ENCODE assay signal across 8 cellular contexts in the genomic region with DNA sequence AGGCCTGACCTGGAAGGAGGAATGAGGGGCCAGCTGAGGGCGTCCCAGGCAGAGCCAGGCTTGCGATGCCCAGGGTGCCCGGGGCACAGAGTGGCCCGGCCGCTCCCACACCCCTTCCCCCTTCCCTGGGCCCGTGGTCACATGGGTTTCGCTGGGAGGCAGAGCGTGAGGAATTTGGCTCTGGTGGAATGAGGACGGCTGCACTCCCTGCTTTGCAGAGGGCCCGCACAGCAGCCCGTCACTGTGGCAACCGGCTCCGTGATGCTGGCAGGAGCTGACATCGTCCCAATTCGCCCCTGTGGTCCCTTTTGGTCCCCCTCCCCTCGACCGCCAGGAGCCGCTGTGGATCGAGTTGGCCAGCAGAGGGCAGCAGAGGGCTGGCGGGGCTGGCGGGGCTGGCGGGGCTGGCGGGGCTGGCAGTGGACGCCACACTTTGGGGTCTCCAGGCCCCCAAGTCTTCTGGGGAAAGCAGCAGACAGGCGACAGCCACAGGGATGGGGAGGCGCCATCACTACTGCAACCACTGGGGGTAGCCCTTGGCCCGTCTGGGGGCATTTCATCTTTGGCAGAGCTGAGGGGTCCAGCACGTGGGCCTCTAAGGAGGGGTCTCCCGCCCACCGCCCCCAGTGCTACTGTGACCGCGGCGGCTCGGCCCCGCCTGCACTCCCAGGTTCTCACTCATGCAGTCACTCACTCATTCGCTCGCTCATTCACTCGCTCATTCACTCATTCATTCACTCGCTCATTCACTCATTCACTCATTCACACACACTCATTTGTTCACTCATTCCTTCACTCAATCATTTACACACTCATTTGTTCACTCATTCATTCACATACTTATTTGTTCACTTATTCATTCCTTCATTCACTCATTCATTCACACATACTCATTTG. TPM values are rescaled to one million over a fixed set of nuclear protein-coding genes. Genes with fewer than 3 reads are reported as not detected.
DNase-seq lines count a peak whose midpoint lies in the region; ATAC-seq, FAIRE-seq and TF ChIP-seq lines count a peak whose summit lies in the region.

No MANE protein-coding gene starts in this region.

- H3K27me3 ChIP-seq in KMS-11 (ENCODE audit: insufficient read depth, low read depth): peaks cover 96% of the 10 kb centered on the region
- H3K27me3 ChIP-seq in dorsolateral prefrontal cortex: peaks cover 0 to 22% (median 3%) of the 10 kb centered on the region in 45 donors
- peaks cover 67% of the 10 kb centered on the region for H3K27me3 ChIP-seq in suprapubic skin

- TF ChIP-seq CTCF in D721Med (IDR thresholded peaks at IDR 0.05; ENCODE audit: insufficient read depth, missing control alignments): peak; percentile 55
- TF ChIP-seq CTCF in KMS-11 (conservative IDR thresholded peaks at IDR 0.05; ENCODE audit: low read depth, low read length): peak; percentile 90
- peak; percentile 70 for TF ChIP-seq CTCF in WI38 (IDR thresholded peaks at IDR 0.05; ENCODE audit: low read depth, low read length)
- peak; percentile 73 to 97 (median 91) for TF ChIP-seq CTCF in dorsolateral prefrontal cortex (IDR thresholded peaks at IDR 0.05 in 54 of 56, conservative IDR thresholded peaks at IDR 0.05 in 2 of 56; ENCODE audit: low read depth in 1 of 56, partially characterized antibody in 56 of 56)
- TF ChIP-seq CTCF in suprapubic skin (IDR thresholded peaks at IDR 0.05): peak; percentile 46 to 83

- 13% methylated on average over 25 of the region's 39 CpGs for WGBS in suprapubic skin

- H3K36me3 ChIP-seq in KMS-11 (ENCODE audit: insufficient read depth) (no peaks in the 10 kb centered on the region), suprapubic skin (no peaks in the 10 kb centered on the region)

- DNase-seq in D721Med (ENCODE audit: insufficient read length, low spot score) (peak; percentile 45), dorsolateral prefrontal cortex (peak in 6 of 10 donors; percentile 26 to 65 (median 49)), memory B cell (ENCODE audit: low spot score in 2 of 2) (peak in 1 of 2 donors; percentile 28), suprapubic skin (ENCODE audit: low spot score in 2 of 2) (peak; percentile 60 to 75), kidney tubule cell (ENCODE audit: low spot score) (no peak)

- TF ChIP-seq EP300 in suprapubic skin (IDR thresholded peaks at IDR 0.05): no peak

- H3K27me3 Mint-ChIP-seq in memory B cell: peaks cover 11% of the 10 kb centered on the region

- ATAC-seq in memory B cell (ENCODE audit: low read depth) (peak; percentile 74), HG03342 (IDR thresholded peaks at IDR 0.05; ENCODE audit: unreplicated experiment) (no peak)

- H3K27ac Mint-ChIP-seq in memory B cell: no peak overlapping the region

- no peaks in the 10 kb centered on the region for H3K9me3 Mint-ChIP-seq in memory B cell

- no peak for FAIRE-seq in D721Med (lab: Jason Lieb, UNC)

- no peaks in the 10 kb centered on the region for H3K4me1 ChIP-seq in KMS-11 (ENCODE audit: low read depth, poor library complexity, severe bottlenecking)
- no peaks in the 10 kb centered on the region for H3K4me1 ChIP-seq in suprapubic skin

- no peak overlapping the region for H3K27ac ChIP-seq in KMS-11
- peak overlapping the region in 10 of 59 donors; percentile 15 to 71 (median 33) for H3K27ac ChIP-seq in dorsolateral prefrontal cortex
- H3K27ac ChIP-seq in suprapubic skin: no peak overlapping the region

- no peak overlapping the region for H3K4me3 Mint-ChIP-seq in memory B cell

- no peaks in the 10 kb centered on the region for H3K9me3 ChIP-seq in suprapubic skin

- no peak overlapping the region for H2AFZ ChIP-seq in KMS-11 (ENCODE audit: low read depth)

- H3K79me2 ChIP-seq in KMS-11 (ENCODE audit: insufficient read depth, low read depth): no peaks in the 10 kb centered on the region

- 0 out of 2 replicates have a peak, but pooled peaks cover 4% of the 10 kb centered on the region for H4K20me1 ChIP-seq in KMS-11 (ENCODE audit: insufficient read depth)

- H3K36me3 Mint-ChIP-seq in memory B cell: no peaks in the 10 kb centered on the region

- no peaks in the 10 kb centered on the region for H3K4me1 Mint-ChIP-seq in memory B cell

- no peak for TF ChIP-seq POLR2A in suprapubic skin (IDR thresholded peaks at IDR 0.05)

- no peak overlapping the region for H3K4me2 ChIP-seq in KMS-11

- no peak overlapping the region for H3K9ac ChIP-seq in KMS-11

- intact Hi-C loops in dorsolateral prefrontal cortex (cut with DNase I): loop anchor here (1.0 to 2.0 kb wide), 2 partner anchors 122 to 123 kb away; no protein-coding TSS in a partner anchor

- H3K4me3 ChIP-seq in KMS-11 (IDR thresholded peaks at IDR 0.05; ENCODE audit: insufficient read depth, low read depth, low read length) (no peak overlapping the region), WI38 (ENCODE audit: low read depth, low read length) (no peak overlapping the region), dorsolateral prefrontal cortex (peak overlapping the region in 51 of 59 donors; percentile 1 to 51 (median 36)), suprapubic skin (no peak overlapping the region)

RNA-seq across cellular contexts. Expression of a gene that starts 49.7 kb away (rescaled TPM):
- not detected for total RNA-seq in dorsolateral prefrontal cortex
- not detected for total RNA-seq in suprapubic skin

Comparison
In these comparisons a context has a peak if more than half of its experiments do, and no peak if none do; other contexts are left out.
1. H3K4me3 ChIP-seq: peak in dorsolateral prefrontal cortex (51 of 59); none in KMS-11 (single experiment), WI38 (single experiment) and suprapubic skin (single experiment).
2. Peak in every context shown above with its lines, with median percentiles within 50 percentile points of each other: CTCF ChIP-seq.